In genomic region chr4:80492761-80493160, GRCh38 we compare ENCODE assay signal across 8 cellular contexts.
DNase-seq lines count a peak whose midpoint lies in the region; ATAC-seq and TF ChIP-seq lines count a peak whose summit lies in the region.

No MANE protein-coding gene starts in this region.

- no peak for TF ChIP-seq CTCF in type B pancreatic cell (conservative IDR thresholded peaks at IDR 0.05)

- peaks cover 63 to 67% (median 66%) of the 10 kb centered on the region in 3 donors for H3K4me1 Mint-ChIP-seq in T-cell
- peaks cover 26% of the 10 kb centered on the region for H3K4me1 Mint-ChIP-seq in activated naive CD8-positive, alpha-beta T cell treated with anti-CD3 and anti-CD28 coated beads, Interleukin-2, amount 10 ng/mL, durations not matched to agents 7 days and 5 days
- H3K4me1 Mint-ChIP-seq in stimulated activated naive B cell treated with anti-CD40 and anti-IgM and Interleukin-4, amounts not matched to agents 10 μg/mL and 1 μg/mL and 100 μg/mL, for 72 hours = peaks cover 15 to 33% of the 10 kb centered on the region in 2 donors
- no peaks in the 10 kb centered on the region for H3K4me1 Mint-ChIP-seq in type B pancreatic cell (ENCODE audit: unreplicated experiment)

- CTCF ChIA-PET in T-cell (lab: Charles Lee) = interaction anchor here in 1 of 2 donors (0.5 kb wide), 1 partner anchor 34 kb away, joined by 3 read pairs; no protein-coding TSS in a partner anchor

- no peaks in the 10 kb centered on the region for H3K27me3 Mint-ChIP-seq in T-cell
- H3K27me3 Mint-ChIP-seq in activated naive CD8-positive, alpha-beta T cell treated with anti-CD3 and anti-CD28 coated beads, Interleukin-2, amount 10 ng/mL, durations not matched to agents 7 days and 5 days = no peaks in the 10 kb centered on the region
- H3K27me3 Mint-ChIP-seq in stimulated activated naive B cell treated with anti-CD40 and anti-IgM and Interleukin-4, amounts not matched to agents 10 μg/mL and 1 μg/mL and 100 μg/mL, for 72 hours = peaks cover 0 to 4% of the 10 kb centered on the region in 2 donors
- H3K27me3 Mint-ChIP-seq in type B pancreatic cell = no peaks in the 10 kb centered on the region

- DNase-seq in activated CD4-positive, alpha-beta T cell treated with anti-CD3 and anti-CD28 coated beads for 1 hour = peak; percentile 12
- no peak for DNase-seq in activated CD4-positive, alpha-beta T cell treated with anti-CD3 and anti-CD28 coated beads, Interleukin-2, amount 50 U/mL, for 48 hours
- DNase-seq in T-cell (peak; percentile 28 to 83 (median 61)), type B pancreatic cell (ENCODE audit: extremely low spot score, unreplicated experiment) (no peak), NCI-H1105 treated with DMSO at 0.1 percent for 48 hours (lab: John Stamatoyannopoulos, UW) (no peak)
- DNase-seq in activated naive CD8-positive, alpha-beta T cell treated with anti-CD3 and anti-CD28 coated beads, Interleukin-2, amount 10 ng/mL, durations not matched to agents 7 days and 5 days = peak; percentile 44
- no peak for DNase-seq in stimulated activated naive B cell treated with anti-CD40 and anti-IgM and Interleukin-4, amounts not matched to agents 10 μg/mL and 1 μg/mL and 100 μg/mL, for 72 hours

- H3K27ac Mint-ChIP-seq in T-cell (peak overlapping the region; percentile 95 to 97), type B pancreatic cell (no peak overlapping the region)
- H3K27ac Mint-ChIP-seq in activated naive CD8-positive, alpha-beta T cell treated with anti-CD3 and anti-CD28 coated beads, Interleukin-2, amount 10 ng/mL, durations not matched to agents 7 days and 5 days = peak overlapping the region; percentile 86
- no peak overlapping the region for H3K27ac Mint-ChIP-seq in stimulated activated naive B cell treated with anti-CD40 and anti-IgM and Interleukin-4, amounts not matched to agents 10 μg/mL and 1 μg/mL and 100 μg/mL, for 72 hours

- peak; percentile 97 to 100 (median 100) for ATAC-seq in T-cell (replicated peaks in 1 of 4)
- ATAC-seq in activated naive CD8-positive, alpha-beta T cell treated with anti-CD3 and anti-CD28 coated beads, Interleukin-2, amount 10 ng/mL, durations not matched to agents 7 days and 5 days (ENCODE audit: low read depth) = peak; percentile 98
- ATAC-seq in stimulated activated naive B cell treated with anti-CD40 and anti-IgM and Interleukin-4, amounts not matched to agents 10 μg/mL and 1 μg/mL and 100 μg/mL, for 72 hours (replicated peaks) = peak; percentile 49 to 52
- no peak for ATAC-seq in HG02588 (IDR thresholded peaks at IDR 0.05; ENCODE audit: unreplicated experiment)

- POLR2A ChIA-PET in T-cell (lab: Charles Lee) = no interaction called here
- POLR2A ChIA-PET in activated naive CD8-positive, alpha-beta T cell treated with anti-CD3 and anti-CD28 coated beads, Interleukin-2, amount 10 ng/mL, durations not matched to agents 7 days and 5 days (lab: Charles Lee) = interaction anchor here (0.6 kb wide), 1 partner anchor 36 kb away, joined by 3 read pairs; no protein-coding TSS in a partner anchor

- H3K9me3 Mint-ChIP-seq in T-cell (peaks cover 15 to 29% (median 18%) of the 10 kb centered on the region in 3 donors), type B pancreatic cell (peaks cover 10% of the 10 kb centered on the region)
- peaks cover 18% of the 10 kb centered on the region for H3K9me3 Mint-ChIP-seq in activated naive CD8-positive, alpha-beta T cell treated with anti-CD3 and anti-CD28 coated beads, Interleukin-2, amount 10 ng/mL, durations not matched to agents 7 days and 5 days
- peaks cover 9 to 15% of the 10 kb centered on the region in 2 donors for H3K9me3 Mint-ChIP-seq in stimulated activated naive B cell treated with anti-CD40 and anti-IgM and Interleukin-4, amounts not matched to agents 10 μg/mL and 1 μg/mL and 100 μg/mL, for 72 hours

- H3K4me3 Mint-ChIP-seq in T-cell (peak overlapping the region; percentile 22 to 65 (median 46)), type B pancreatic cell (no peak overlapping the region)
- peak overlapping the region; percentile 3 for H3K4me3 Mint-ChIP-seq in activated naive CD8-positive, alpha-beta T cell treated with anti-CD3 and anti-CD28 coated beads, Interleukin-2, amount 10 ng/mL, durations not matched to agents 7 days and 5 days
- no peak overlapping the region for H3K4me3 Mint-ChIP-seq in stimulated activated naive B cell treated with anti-CD40 and anti-IgM and Interleukin-4, amounts not matched to agents 10 μg/mL and 1 μg/mL and 100 μg/mL, for 72 hours

- peaks cover 15% of the 10 kb centered on the region for H3K36me3 Mint-ChIP-seq in T-cell
- peaks cover 32% of the 10 kb centered on the region for H3K36me3 Mint-ChIP-seq in activated naive CD8-positive, alpha-beta T cell treated with anti-CD3 and anti-CD28 coated beads, Interleukin-2, amount 10 ng/mL, durations not matched to agents 7 days and 5 days
- peaks cover 5% of the 10 kb centered on the region in 2 donors for H3K36me3 Mint-ChIP-seq in stimulated activated naive B cell treated with anti-CD40 and anti-IgM and Interleukin-4, amounts not matched to agents 10 μg/mL and 1 μg/mL and 100 μg/mL, for 72 hours
- H3K36me3 Mint-ChIP-seq in type B pancreatic cell = peaks cover 4% of the 10 kb centered on the region

Comparison
In these comparisons a context has a peak if more than half of its experiments do, and no peak if none do; other contexts are left out.
1. DNase-seq: peak in activated CD4-positive, alpha-beta T cell treated with anti-CD3 and anti-CD28 coated beads for 1 hour (single experiment), T-cell (34 of 34) and activated naive CD8-positive, alpha-beta T cell treated with anti-CD3 and anti-CD28 coated beads, Interleukin-2, amount 10 ng/mL, durations not matched to agents 7 days and 5 days (single experiment); none in activated CD4-positive, alpha-beta T cell treated with anti-CD3 and anti-CD28 coated beads, Interleukin-2, amount 50 U/mL, for 48 hours (0 of 2), stimulated activated naive B cell treated with anti-CD40 and anti-IgM and Interleukin-4, amounts not matched to agents 10 μg/mL and 1 μg/mL and 100 μg/mL, for 72 hours (single experiment), type B pancreatic cell (single experiment) and NCI-H1105 treated with DMSO at 0.1 percent for 48 hours (single experiment).
2. H3K27ac Mint-ChIP-seq: peak in T-cell (2 of 2) and activated naive CD8-positive, alpha-beta T cell treated with anti-CD3 and anti-CD28 coated beads, Interleukin-2, amount 10 ng/mL, durations not matched to agents 7 days and 5 days (single experiment); none in stimulated activated naive B cell treated with anti-CD40 and anti-IgM and Interleukin-4, amounts not matched to agents 10 μg/mL and 1 μg/mL and 100 μg/mL, for 72 hours (single experiment) and type B pancreatic cell (single experiment).
3. H3K4me3 Mint-ChIP-seq: peak in T-cell (3 of 3) and activated naive CD8-positive, alpha-beta T cell treated with anti-CD3 and anti-CD28 coated beads, Interleukin-2, amount 10 ng/mL, durations not matched to agents 7 days and 5 days (single experiment); none in stimulated activated naive B cell treated with anti-CD40 and anti-IgM and Interleukin-4, amounts not matched to agents 10 μg/mL and 1 μg/mL and 100 μg/mL, for 72 hours (0 of 2) and type B pancreatic cell (single experiment).